In genomic region chr12:80412343-80412953, GRCh38 we compare ENCODE assay signal across 8 cellular contexts. TPM values are rescaled to one million over a fixed set of nuclear protein-coding genes. Genes with fewer than 3 reads are reported as not detected.
DNase-seq lines count a peak whose midpoint lies in the region; ATAC-seq, FAIRE-seq and TF ChIP-seq lines count a peak whose summit lies in the region.

No MANE protein-coding gene starts in this region.

- TF ChIP-seq POLR2A in GM12891 (IDR thresholded peaks at IDR 0.05; ENCODE audit: low read depth, low read length): no peak

- no peaks in the 10 kb centered on the region for H3K27me3 ChIP-seq in bronchial epithelial cell (ENCODE audit: control insufficient read depth, insufficient read depth, low read length)
- no peaks in the 10 kb centered on the region for H3K27me3 ChIP-seq in left lung

- H3K4me1 ChIP-seq in left lung: no peaks in the 10 kb centered on the region

- ATAC-seq in GM21381 (IDR thresholded peaks at IDR 0.05; ENCODE audit: unreplicated experiment) (peak; percentile 83), HG03575 (IDR thresholded peaks at IDR 0.05; ENCODE audit: extremely low read depth, insufficient number of reproducible peaks, low FRiP score, unreplicated experiment) (peak; percentile 71), left lung (peak; percentile 84)

- H3K36me3 ChIP-seq in bronchial epithelial cell (ENCODE audit: control insufficient read depth, insufficient read depth, low read length) (no peaks in the 10 kb centered on the region), left lung (no peaks in the 10 kb centered on the region)

- peak; percentile 69 for DNase-seq in DMS114 treated with DMSO at 0.1 percent for 48 hours (lab: John Stamatoyannopoulos, UW; ENCODE audit: unreplicated experiment)
- DNase-seq in NCI-H748 treated with DMSO at 0.1 percent for 48 hours (lab: John Stamatoyannopoulos, UW): peak; percentile 86
- peak; percentile 58 for DNase-seq in bronchial epithelial cell (ENCODE audit: low read depth)
- DNase-seq in left lung: no peak
- DNase-seq in activated CD4-positive, CD25-positive, alpha-beta regulatory T cell treated with anti-CD3 and anti-CD28 coated beads, Interleukin-2, amount 50 U/mL, for 72 hours: no peak
- no peak for DNase-seq in GM12891 (ENCODE audit: insufficient read length, low spot score)

- H3K4me3 ChIP-seq in bronchial epithelial cell (ENCODE audit: low read depth, low read length) (no peak overlapping the region), left lung (no peak overlapping the region)

- H3K9me3 ChIP-seq in left lung: no peaks in the 10 kb centered on the region

- TF ChIP-seq CTCF in bronchial epithelial cell (IDR thresholded peaks at IDR 0.05; ENCODE audit: insufficient read depth, low read length, severe bottlenecking): peak; percentile 47
- peak; percentile 43 to 86 for TF ChIP-seq CTCF in left lung (IDR thresholded peaks at IDR 0.05)

- intact Hi-C loops in left lung (cut with DNase I): loop anchor here in 1 of 2 donors (5.0 kb wide), 1 partner anchor 350 kb away; no protein-coding TSS in a partner anchor

- FAIRE-seq in bronchial epithelial cell (lab: Jason Lieb, UNC) (no peak), GM12891 (lab: Jason Lieb, UNC) (no peak)

- H3K27ac ChIP-seq in left lung: no peak overlapping the region

TF ChIP-seq in GM12891, 5 proteins besides CTCF, POLR2A, EP300 and RAD21:
- TF ChIP-seq POU2F2 (IDR thresholded peaks at IDR 0.05; ENCODE audit: low read depth, low read length) (no peak), TAF1 (IDR thresholded peaks at IDR 0.05; ENCODE audit: low read depth, low read length) (no peak), SPI1 (IDR thresholded peaks at IDR 0.05; ENCODE audit: low read depth, low read length) (no peak), PAX5 (IDR thresholded peaks at IDR 0.05; ENCODE audit: insufficient read depth, low read length, severe bottlenecking) (no peak), POLR2AphosphoS5 (IDR thresholded peaks at IDR 0.05; ENCODE audit: low read depth, low read length) (no peak)

RNA-seq across cellular contexts. Expression of gene PTPRQ, which starts 31.6 kb away (rescaled TPM):
- total RNA-seq in bronchial epithelial cell (not detected in 2 replicates), left lung (1 to 10 TPM in 1 of 2 donors, under 1 TPM in 1; 0.79 to 1.1 TPM)
- not detected for polyA plus RNA-seq in GM12891 (2012; ENCODE audit: low read depth, missing spikeins)

Comparison
In these comparisons a context has a peak if more than half of its experiments do, and no peak if none do; other contexts are left out.
1. DNase-seq: peak in DMS114 treated with DMSO at 0.1 percent for 48 hours (single experiment), NCI-H748 treated with DMSO at 0.1 percent for 48 hours (single experiment) and bronchial epithelial cell (single experiment); none in left lung (0 of 2), activated CD4-positive, CD25-positive, alpha-beta regulatory T cell treated with anti-CD3 and anti-CD28 coated beads, Interleukin-2, amount 50 U/mL, for 72 hours (single experiment) and GM12891 (single experiment).
2. Peak in every context shown above with its lines, with median percentiles within 50 percentile points of each other: ATAC-seq.